In genomic region chr5:34998058-34998789, GRCh38 we compare ENCODE assay signal across 16 cellular contexts. TPM values are rescaled to one million over a fixed set of nuclear protein-coding genes. Genes with fewer than 3 reads are reported as not detected.
DNase-seq lines count a peak whose midpoint lies in the region; ATAC-seq, FAIRE-seq and TF ChIP-seq lines count a peak whose summit lies in the region.
"Had no signal": no experiment of that assay in that cellular context is flagged by ENCODE, and none has a peak within 500 bp of the region (broad histone marks: within the 10 kb centered on the region; RNA-seq: fewer than 3 reads in every experiment).

No MANE protein-coding gene starts in this region.

- H3K36me3 ChIP-seq in mesenchymal stem cell (ENCODE audit: control insufficient read depth in 1 of 2, insufficient read depth in 2 of 2, low read depth in 1 of 2, low read length in 2 of 2) = no peaks in the 10 kb centered on the region
- H3K36me3 ChIP-seq in gastroesophageal sphincter = no peaks in the 10 kb centered on the region
- H3K36me3 ChIP-seq: BLaER1, brain microvascular endothelial cell, suprapubic skin had no signal

- H2BK15ac ChIP-seq in mesenchymal stem cell (ENCODE audit: low read depth, poor library complexity, severe bottlenecking) = no peak overlapping the region

- H3K27me3 ChIP-seq in mesenchymal stem cell (ENCODE audit: control insufficient read depth in 1 of 2, insufficient read depth in 1 of 2, low read length in 2 of 2) (peaks cover 20 to 28% of the 10 kb centered on the region in 2 experiments), gastroesophageal sphincter (peaks cover 3% of the 10 kb centered on the region)
- H3K27me3 ChIP-seq: BLaER1, suprapubic skin had no signal

- H3K79me1 ChIP-seq in mesenchymal stem cell (replicated peaks; ENCODE audit: low read length, poor library complexity, severe bottlenecking) = no peaks in the 10 kb centered on the region

- H3K4me3 ChIP-seq in astrocyte of the spinal cord (ENCODE audit: low read depth, low read length) (no peak overlapping the region), mesenchymal stem cell (ENCODE audit: insufficient read depth in 1 of 2, low read depth in 1 of 2, low read length in 2 of 2) (no peak overlapping the region), gastroesophageal sphincter (no peak overlapping the region)
- H3K4me3 ChIP-seq: BLaER1, suprapubic skin had no signal

- H2AK5ac ChIP-seq in mesenchymal stem cell (ENCODE audit: low read length, severe bottlenecking) = no peak overlapping the region

- in situ Hi-C loops in astrocyte of the spinal cord (cut with HindIII; ENCODE audit: low sequenced_read_pairs) = no loop called here

- FAIRE-seq in GM12891 (lab: Jason Lieb, UNC) = no peak
- FAIRE-seq: HTR-8/SVneo had no signal

- TF ChIP-seq EP300 in gastroesophageal sphincter (IDR thresholded peaks at IDR 0.05) = no peak

- H2AFZ ChIP-seq in mesenchymal stem cell (ENCODE audit: low read depth, low read length) = no peak overlapping the region

- no peak overlapping the region for H3K4me2 ChIP-seq in mesenchymal stem cell (ENCODE audit: low read length, poor library complexity, severe bottlenecking)
- H3K4me2 ChIP-seq: BLaER1 had no signal

- no peak overlapping the region for H3K18ac ChIP-seq in mesenchymal stem cell (ENCODE audit: low read depth in 1 of 2, low read length in 2 of 2)

- DNase-seq in Daoy (ENCODE audit: low read depth) = peak; percentile 18
- peak; percentile 15 for DNase-seq in NCI-H1694 (lab: John Stamatoyannopoulos, UW)
- DNase-seq in astrocyte of the spinal cord (ENCODE audit: low read depth, low spot score) = peak; percentile 45
- DNase-seq in mesenchymal stem cell = no peak
- no peak for DNase-seq in GM12891 (ENCODE audit: insufficient read length, low spot score)
- DNase-seq in stimulated activated CD4-positive, alpha-beta T cell treated with anti-CD3 and anti-CD28 coated beads, Interleukin-2, amount 100 ng/mL, for 24 hours = no peak
- no peak for DNase-seq in GOT3 (lab: John Stamatoyannopoulos, UW)
- DNase-seq: activated CD8-positive, alpha-beta memory T cell treated with anti-CD3 and anti-CD28 coated beads for 24 hours; activated effector memory CD4-positive, alpha-beta T cell treated with anti-CD3 and anti-CD28 coated beads, Interleukin-2, amount 50 U/mL, for 16 hours; brain microvascular endothelial cell; effector CD4-positive, alpha-beta T cell had no signal

- peak overlapping the region; percentile 30 for H3K27ac ChIP-seq in mesenchymal stem cell (ENCODE audit: low read length, poor library complexity, severe bottlenecking)
- H3K27ac ChIP-seq in gastroesophageal sphincter = no peak overlapping the region
- H3K27ac ChIP-seq: BLaER1, brain microvascular endothelial cell, suprapubic skin had no signal

- TF ChIP-seq CTCF in astrocyte of the spinal cord (IDR thresholded peaks at IDR 0.05; ENCODE audit: low read depth, low read length) (no peak), gastroesophageal sphincter (IDR thresholded peaks at IDR 0.05) (no peak)

- no peak overlapping the region for H3K4ac ChIP-seq in mesenchymal stem cell (ENCODE audit: low read depth in 1 of 2, low read length in 2 of 2)

- H2BK12ac ChIP-seq in mesenchymal stem cell (ENCODE audit: low read length in 2 of 2) = no peak overlapping the region

- no peak overlapping the region for H4K91ac ChIP-seq in mesenchymal stem cell (ENCODE audit: low read length)

- 88% methylated on average over 4 of the region's 6 CpGs for WGBS in mesenchymal stem cell
- 51 to 83% methylated on average over 3 to 6 of the region's 6 CpGs for WGBS in gastroesophageal sphincter (ENCODE audit: low coverage in 1 of 2), 2 donors

- no peak for ATAC-seq in gastroesophageal sphincter
- ATAC-seq: WTC11 had no signal

- TF ChIP-seq POLR2A in GM12891 (IDR thresholded peaks at IDR 0.05; ENCODE audit: low read depth, low read length) (no peak), gastroesophageal sphincter (IDR thresholded peaks at IDR 0.05) (no peak)

- H3K9me3 ChIP-seq in mesenchymal stem cell (ENCODE audit: control insufficient read depth, low read length) = no peaks in the 10 kb centered on the region
- H3K9me3 ChIP-seq in gastroesophageal sphincter = no peaks in the 10 kb centered on the region
- H3K9me3 ChIP-seq: BLaER1, suprapubic skin had no signal

- H2BK5ac ChIP-seq in mesenchymal stem cell (ENCODE audit: low read depth, low read length, poor library complexity, severe bottlenecking) = peak overlapping the region; percentile 24

- H3K4me1 ChIP-seq in mesenchymal stem cell (ENCODE audit: control insufficient read depth, insufficient read depth, low read depth, low read length) (peaks cover 4% of the 10 kb centered on the region), gastroesophageal sphincter (no peaks in the 10 kb centered on the region)
- H3K4me1 ChIP-seq: BLaER1, suprapubic skin had no signal

- no peak overlapping the region for H2BK120ac ChIP-seq in mesenchymal stem cell (ENCODE audit: low read depth, low read length)

- no peak overlapping the region for H3K23ac ChIP-seq in mesenchymal stem cell (ENCODE audit: low read length in 2 of 2)

- H4K8ac ChIP-seq in mesenchymal stem cell (ENCODE audit: low read length) = no peak overlapping the region

- no peak overlapping the region for H3K14ac ChIP-seq in mesenchymal stem cell (ENCODE audit: low read length in 2 of 2)

- H3K9ac ChIP-seq in mesenchymal stem cell (ENCODE audit: low read length) = no peak overlapping the region
- H3K9ac ChIP-seq: BLaER1 had no signal

TF ChIP-seq in GM12891, 5 proteins besides CTCF, POLR2A, EP300 and RAD21:
- TF ChIP-seq POU2F2 (IDR thresholded peaks at IDR 0.05; ENCODE audit: low read depth, low read length) (no peak), SPI1 (IDR thresholded peaks at IDR 0.05; ENCODE audit: low read depth, low read length) (no peak), POLR2AphosphoS5 (IDR thresholded peaks at IDR 0.05; ENCODE audit: low read depth, low read length) (no peak), PAX5 (IDR thresholded peaks at IDR 0.05; ENCODE audit: insufficient read depth, low read length, severe bottlenecking) (no peak), TAF1 (IDR thresholded peaks at IDR 0.05; ENCODE audit: low read depth, low read length) (no peak)

RNA-seq across cellular contexts. Expression of gene AGXT2, which starts 49.5 kb away (rescaled TPM):
- total RNA-seq in Daoy (2014; rRNA removed; shearing (Covaris generic)) = not detected in 2 replicates
- not detected for polyA plus RNA-seq in mesenchymal stem cell (2013, experiment 1 of 2)
- polyA plus RNA-seq in mesenchymal stem cell (2013, experiment 2 of 2) = not detected
- not detected for polyA plus RNA-seq in GM12891 (2012; ENCODE audit: low read depth, missing spikeins)
- total RNA-seq in gastroesophageal sphincter = not detected
- total RNA-seq: suprapubic skin, WTC11 had no signal

Comparison
In these comparisons a context has a peak if more than half of its experiments do, and no peak if none do; other contexts are left out.
1. DNase-seq: peak in Daoy (single experiment), NCI-H1694 (single experiment) and astrocyte of the spinal cord (single experiment); none in mesenchymal stem cell (single experiment), GM12891 (single experiment), stimulated activated CD4-positive, alpha-beta T cell treated with anti-CD3 and anti-CD28 coated beads, Interleukin-2, amount 100 ng/mL, for 24 hours (0 of 2) and GOT3 (single experiment).